In genomic region chr22:29345932-29346331, GRCh38 we compare ENCODE assay signal across 19 cellular contexts. TPM values are rescaled to one million over a fixed set of nuclear protein-coding genes. Genes with fewer than 3 reads are reported as not detected.
DNase-seq lines count a peak whose midpoint lies in the region; ATAC-seq, FAIRE-seq and TF ChIP-seq lines count a peak whose summit lies in the region.
"Had no signal": no experiment of that assay in that cellular context is flagged by ENCODE, and none has a peak within 500 bp of the region (broad histone marks: within the 10 kb centered on the region; RNA-seq: fewer than 3 reads in every experiment).

No MANE protein-coding gene starts in this region.

- TF ChIP-seq POLR2A in HepG2 (IDR thresholded peaks at IDR 0.05; ENCODE audit: insufficient read depth in 1 of 2, low read depth in 2 of 2, low read length in 2 of 2) = no peak
- TF ChIP-seq POLR2A in testis (IDR thresholded peaks at IDR 0.05) = no peak

- H3K79me2 ChIP-seq in HepG2 (ENCODE audit: insufficient read depth, low read length) = no peaks in the 10 kb centered on the region
- H3K79me2 ChIP-seq: parathyroid adenoma had no signal

- no peak overlapping the region for H3K4me2 ChIP-seq in HepG2 (ENCODE audit: low read depth, low read length)

- H2AFZ ChIP-seq in HepG2 (ENCODE audit: low read length) = no peak overlapping the region
- H2AFZ ChIP-seq: parathyroid adenoma had no signal

- H4K20me1 ChIP-seq in HepG2 (ENCODE audit: insufficient read depth, low read length) = no peaks in the 10 kb centered on the region

- no TSS peak for BruUV-seq in HepG2 (replicated peaks; lab: Mats Ljungman, UMichigan)

- POLR2A ChIA-PET in HepG2 (lab: Yijun Ruan, JAX) = no interaction called here

- no peak for TF ChIP-seq CTCF in astrocyte of the spinal cord (IDR thresholded peaks at IDR 0.05; ENCODE audit: low read depth, low read length)
- no peak for TF ChIP-seq CTCF in HepG2 (CRISPR knock-in tag; IDR thresholded peaks at IDR 0.05)
- no peak for TF ChIP-seq CTCF in upper lobe of right lung (IDR thresholded peaks at IDR 0.05)
- no peak for TF ChIP-seq CTCF in testis (IDR thresholded peaks at IDR 0.05)

- H3K4me1 ChIP-seq in HepG2 (ENCODE audit: insufficient read depth, low read length) (peaks cover 32% of the 10 kb centered on the region), upper lobe of right lung (no peaks in the 10 kb centered on the region), testis (no peaks in the 10 kb centered on the region)

- H3K9ac ChIP-seq in HepG2 (ENCODE audit: insufficient read depth, low read depth, low read length) = no peak overlapping the region
- H3K9ac ChIP-seq: parathyroid adenoma had no signal

- H3K4me3 ChIP-seq in astrocyte of the spinal cord (ENCODE audit: low read depth, low read length) (no peak overlapping the region), HepG2 (replicated peaks in 1 of 3; ENCODE audit: insufficient read depth in 1 of 3, low read depth in 2 of 3, low read length in 3 of 3) (no peak overlapping the region), upper lobe of right lung (no peak overlapping the region), testis (no peak overlapping the region)

- no peak for TF ChIP-seq RAD21 in HepG2 (CRISPR knock-in tag; IDR thresholded peaks at IDR 0.05)

- intact Hi-C loops in HepG2 (cut with micrococcal nuclease; ENCODE audit: unreplicated experiment) (no loop called here), upper lobe of right lung (cut with DNase I) (no loop called here), testis (cut with DNase I; ENCODE audit: low total_unique reads) (no loop called here)

- CTCF ChIA-PET in HepG2 (lab: Yijun Ruan, JAX; ENCODE audit: low intra/inter-chr PET ratio, low total read pairs) = no interaction called here

- peak; percentile 59 for DNase-seq in NCI-H82 (lab: John Stamatoyannopoulos, UW)
- DNase-seq in NCI-H82 treated with DMSO at 0.1 percent for 48 hours (lab: John Stamatoyannopoulos, UW; ENCODE audit: unreplicated experiment) = no peak
- DNase-seq in astrocyte of the spinal cord (ENCODE audit: low read depth, low spot score) = peak; percentile 33
- no peak for DNase-seq in HepG2 (ENCODE audit: low spot score)
- DNase-seq in upper lobe of right lung = no peak
- DNase-seq in amniotic stem cell (lab: John Stamatoyannopoulos, UW) = no peak
- DNase-seq in testis = no peak
- DNase-seq in NCI-H345 (lab: John Stamatoyannopoulos, UW) = no peak
- DNase-seq: activated naive CD4-positive, alpha-beta T cell; activated T-cell treated with anti-CD3 and anti-CD28 coated beads for 4 hours; cortex of kidney; foreskin melanocyte; NCI-H1092 treated with DMSO at 0.1 percent for 48 hours; NCI-H2107; small intestine; stimulated activated CD4-positive, alpha-beta T cell treated with anti-CD3 and anti-CD28 coated beads, Interleukin-4, amount 100 ng/mL, for 1 hour; T-helper 9 cell had no signal

- H3K27ac ChIP-seq in HepG2 (ENCODE audit: extremely low read length, insufficient read depth, low read length) = no peak overlapping the region
- H3K27ac ChIP-seq in upper lobe of right lung = no peak overlapping the region
- H3K27ac ChIP-seq in testis = no peak overlapping the region
- H3K27ac ChIP-seq: parathyroid adenoma had no signal

- H3K9me3 ChIP-seq in HepG2 (ENCODE audit: low read length) = no peaks in the 10 kb centered on the region
- no peaks in the 10 kb centered on the region for H3K9me3 ChIP-seq in upper lobe of right lung
- H3K9me3 ChIP-seq in testis = no peaks in the 10 kb centered on the region

- H3K36me3 ChIP-seq in HepG2 (replicated peaks in 1 of 2; ENCODE audit: control insufficient read depth in 1 of 2, insufficient read depth in 2 of 2, low read length in 2 of 2) (peaks cover 15 to 50% of the 10 kb centered on the region in 2 experiments), upper lobe of right lung (peaks cover 78% of the 10 kb centered on the region), testis (ENCODE audit: low read depth, missing control alignments) (no peaks in the 10 kb centered on the region)

- in situ Hi-C loops in astrocyte of the spinal cord (cut with HindIII; ENCODE audit: low sequenced_read_pairs) = no loop called here
- in situ Hi-C loops in HepG2 (cut with HindIII; ENCODE audit: extremely low pct_ligation_motif_present, low pct_unique_long_range_greater_than_20kb) = no loop called here

- H3K27me3 ChIP-seq in HepG2 (ENCODE audit: control insufficient read depth in 1 of 2, insufficient read depth in 2 of 2, low read length in 2 of 2) (no peaks in the 10 kb centered on the region), upper lobe of right lung (no peaks in the 10 kb centered on the region), testis (no peaks in the 10 kb centered on the region)

- no peak for FAIRE-seq in HepG2 (lab: Jason Lieb, UNC)
- FAIRE-seq: A204.1, small intestine had no signal

- TF ChIP-seq EP300 in HepG2 (IDR thresholded peaks at IDR 0.05; ENCODE audit: low read depth in 2 of 2, low read length in 2 of 2) = no peak
- TF ChIP-seq EP300 in HepG2 (CRISPR knock-in tag; IDR thresholded peaks at IDR 0.05; ENCODE audit: borderline replicate concordance) = no peak

- ATAC-seq in HepG2 = no peak
- ATAC-seq in upper lobe of right lung = peak; percentile 53

RNA-seq across cellular contexts. Expression of gene RASL10A, which starts 30.4 kb away (rescaled TPM):
- total RNA-seq in HepG2 (2016; rRNA removed; fragmentation: Illumina TruSeq; extraction: Trizol) = 0.22 TPM in 1 of 2 replicates, not detected in the other
- not detected in 2 replicates for total RNA-seq in HepG2 (2016; cell fraction: cytosol; rRNA removed; fragmentation: Illumina TruSeq; extraction: Trizol; ENCODE audit: low read depth)
- total RNA-seq in HepG2 (2016; cell fraction: insoluble cytoplasmic fraction; rRNA removed; fragmentation: Illumina TruSeq; extraction: Trizol) = not detected in 2 replicates
- total RNA-seq in HepG2 (2016; cell fraction: membrane; rRNA removed; fragmentation: Illumina TruSeq; extraction: Trizol) = not detected in 2 replicates
- total RNA-seq in HepG2 (2016; cell fraction: nucleus; rRNA removed; fragmentation: Illumina TruSeq; extraction: Trizol) = not detected in 2 replicates
- 0.05 and 0.08 TPM in 2 replicates for polyA plus RNA-seq in HepG2 (2011; rRNA removed)
- 0.08 and 0.17 TPM in 2 replicates for polyA plus RNA-seq in HepG2 (2011; cell fraction: cytosol; rRNA removed)
- polyA plus RNA-seq in HepG2 (2011; cell fraction: nucleus; rRNA removed) = 0.40 and 1.6 TPM in 2 replicates
- polyA plus RNA-seq in HepG2 (2012) = not detected in 2 replicates
- polyA plus RNA-seq in HepG2 (2016; cell fraction: cytosol; fragmentation: Illumina TruSeq; extraction: Trizol; ENCODE audit: low read depth) = not detected in 2 replicates
- polyA plus RNA-seq in HepG2 (2016; cell fraction: insoluble cytoplasmic fraction; fragmentation: Illumina TruSeq; extraction: Trizol; ENCODE audit: low read depth) = not detected in 2 replicates
- polyA plus RNA-seq in HepG2 (2016; cell fraction: membrane; fragmentation: Illumina TruSeq; extraction: Trizol; ENCODE audit: low read depth) = not detected in 2 replicates
- polyA plus RNA-seq in HepG2 (2016; cell fraction: nucleus; fragmentation: Illumina TruSeq; extraction: Trizol; ENCODE audit: insufficient read depth, low read depth) = 1.5 TPM in 1 of 2 replicates, not detected in the other
- polyA minus RNA-seq in HepG2 (2011; rRNA and poly(A)+ RNA removed; ENCODE audit: low replicate concordance) = 0.09 TPM in 1 of 2 replicates, not detected in the other
- not detected in 2 replicates for polyA minus RNA-seq in HepG2 (2011; cell fraction: cytosol; rRNA and poly(A)+ RNA removed)
- not detected in 2 replicates for polyA minus RNA-seq in HepG2 (2011; cell fraction: nucleus; rRNA and poly(A)+ RNA removed)
- total RNA-seq in upper lobe of right lung = 0.72 TPM
- 10 to 100 TPM in 1 of 2 donors, 1 to 10 TPM in 1; 7.1 to 10.4 TPM for total RNA-seq in testis
- 2.2 TPM for polyA plus RNA-seq in testis (ENCODE audit: insufficient read depth, low read depth, low replicate concordance)

RNA-seq across cellular contexts. Expression of gene GAS2L1, which starts 39.5 kb away (rescaled TPM):
- 2.6 and 3.3 TPM in 2 replicates for total RNA-seq in HepG2 (2016; rRNA removed; fragmentation: Illumina TruSeq; extraction: Trizol)
- 3.1 TPM in 2 replicates for total RNA-seq in HepG2 (2016; cell fraction: cytosol; rRNA removed; fragmentation: Illumina TruSeq; extraction: Trizol; ENCODE audit: low read depth)
- 1.9 and 3.4 TPM in 2 replicates for total RNA-seq in HepG2 (2016; cell fraction: insoluble cytoplasmic fraction; rRNA removed; fragmentation: Illumina TruSeq; extraction: Trizol)
- 6.6 and 6.7 TPM in 2 replicates for total RNA-seq in HepG2 (2016; cell fraction: membrane; rRNA removed; fragmentation: Illumina TruSeq; extraction: Trizol)
- 2.1 and 2.7 TPM in 2 replicates for total RNA-seq in HepG2 (2016; cell fraction: nucleus; rRNA removed; fragmentation: Illumina TruSeq; extraction: Trizol)
- 1.8 and 2.2 TPM in 2 replicates for polyA plus RNA-seq in HepG2 (2011; rRNA removed)
- 1.8 and 3.2 TPM in 2 replicates for polyA plus RNA-seq in HepG2 (2011; cell fraction: cytosol; rRNA removed)
- polyA plus RNA-seq in HepG2 (2011; cell fraction: nucleus; rRNA removed) = 6.0 and 8.0 TPM in 2 replicates
- polyA plus RNA-seq in HepG2 (2012) = 0.98 and 1.3 TPM in 2 replicates
- 4.1 and 4.7 TPM in 2 replicates for polyA plus RNA-seq in HepG2 (2016; cell fraction: cytosol; fragmentation: Illumina TruSeq; extraction: Trizol; ENCODE audit: low read depth)
- polyA plus RNA-seq in HepG2 (2016; cell fraction: insoluble cytoplasmic fraction; fragmentation: Illumina TruSeq; extraction: Trizol; ENCODE audit: low read depth) = 3.4 and 4.4 TPM in 2 replicates
- 7.9 and 8.8 TPM in 2 replicates for polyA plus RNA-seq in HepG2 (2016; cell fraction: membrane; fragmentation: Illumina TruSeq; extraction: Trizol; ENCODE audit: low read depth)
- 5.9 and 7.0 TPM in 2 replicates for polyA plus RNA-seq in HepG2 (2016; cell fraction: nucleus; fragmentation: Illumina TruSeq; extraction: Trizol; ENCODE audit: insufficient read depth, low read depth)
- 2.7 and 10.4 TPM in 2 replicates for polyA minus RNA-seq in HepG2 (2011; rRNA and poly(A)+ RNA removed; ENCODE audit: low replicate concordance)
- 1.5 and 1.6 TPM in 2 replicates for polyA minus RNA-seq in HepG2 (2011; cell fraction: cytosol; rRNA and poly(A)+ RNA removed)
- 1.9 and 3.5 TPM in 2 replicates for polyA minus RNA-seq in HepG2 (2011; cell fraction: nucleus; rRNA and poly(A)+ RNA removed)
- 27.2 TPM for total RNA-seq in upper lobe of right lung
- 100 to 1,000 TPM; 191 to 197 TPM for total RNA-seq in testis
- polyA plus RNA-seq in testis (ENCODE audit: insufficient read depth, low read depth, low replicate concordance) = 84.9 TPM

RNA-seq across cellular contexts. Expression of gene AP1B1, which starts 42.4 kb away (rescaled TPM):
- total RNA-seq in HepG2 (2016; rRNA removed; fragmentation: Illumina TruSeq; extraction: Trizol) = 28.9 and 29.7 TPM in 2 replicates
- 5.7 and 5.9 TPM in 2 replicates for total RNA-seq in HepG2 (2016; cell fraction: cytosol; rRNA removed; fragmentation: Illumina TruSeq; extraction: Trizol; ENCODE audit: low read depth)
- total RNA-seq in HepG2 (2016; cell fraction: insoluble cytoplasmic fraction; rRNA removed; fragmentation: Illumina TruSeq; extraction: Trizol) = 26.4 and 28.8 TPM in 2 replicates
- total RNA-seq in HepG2 (2016; cell fraction: membrane; rRNA removed; fragmentation: Illumina TruSeq; extraction: Trizol) = 13.5 and 15.5 TPM in 2 replicates
- total RNA-seq in HepG2 (2016; cell fraction: nucleus; rRNA removed; fragmentation: Illumina TruSeq; extraction: Trizol) = 18.1 and 19.1 TPM in 2 replicates
- polyA plus RNA-seq in HepG2 (2011; rRNA removed) = 26.0 and 26.6 TPM in 2 replicates
- 16.8 and 22.0 TPM in 2 replicates for polyA plus RNA-seq in HepG2 (2011; cell fraction: cytosol; rRNA removed)
- 34.0 and 38.2 TPM in 2 replicates for polyA plus RNA-seq in HepG2 (2011; cell fraction: nucleus; rRNA removed)
- 20.3 and 22.7 TPM in 2 replicates for polyA plus RNA-seq in HepG2 (2012)
- polyA plus RNA-seq in HepG2 (2016; cell fraction: cytosol; fragmentation: Illumina TruSeq; extraction: Trizol; ENCODE audit: low read depth) = 4.3 and 4.6 TPM in 2 replicates
- 22.1 and 30.0 TPM in 2 replicates for polyA plus RNA-seq in HepG2 (2016; cell fraction: insoluble cytoplasmic fraction; fragmentation: Illumina TruSeq; extraction: Trizol; ENCODE audit: low read depth)
- polyA plus RNA-seq in HepG2 (2016; cell fraction: membrane; fragmentation: Illumina TruSeq; extraction: Trizol; ENCODE audit: low read depth) = 9.7 and 10.4 TPM in 2 replicates
- 30.2 and 32.6 TPM in 2 replicates for polyA plus RNA-seq in HepG2 (2016; cell fraction: nucleus; fragmentation: Illumina TruSeq; extraction: Trizol; ENCODE audit: insufficient read depth, low read depth)
- 92.9 and 98.5 TPM in 2 replicates for polyA minus RNA-seq in HepG2 (2011; rRNA and poly(A)+ RNA removed; ENCODE audit: low replicate concordance)
- 32.7 and 33.4 TPM in 2 replicates for polyA minus RNA-seq in HepG2 (2011; cell fraction: cytosol; rRNA and poly(A)+ RNA removed)
- polyA minus RNA-seq in HepG2 (2011; cell fraction: nucleus; rRNA and poly(A)+ RNA removed) = 19.2 and 21.4 TPM in 2 replicates
- total RNA-seq in upper lobe of right lung = 62.4 TPM
- total RNA-seq in testis = 10 to 100 TPM; 79.8 to 92.0 TPM
- polyA plus RNA-seq in testis (ENCODE audit: insufficient read depth, low read depth, low replicate concordance) = 71.8 TPM

Comparison
In these comparisons a context has a peak if more than half of its experiments do, and no peak if none do; other contexts are left out.
1. DNase-seq: peak in NCI-H82 (single experiment) and astrocyte of the spinal cord (single experiment); none in NCI-H82 treated with DMSO at 0.1 percent for 48 hours (single experiment), HepG2 (single experiment), upper lobe of right lung (single experiment), amniotic stem cell (single experiment), testis (single experiment) and NCI-H345 (single experiment).